Comparison of ENCODE assay signal across 8 cellular contexts in genomic region chr22:41237036-41237706, GRCh38.
DNase-seq lines count a peak whose midpoint lies in the region; TF ChIP-seq lines count a peak whose summit lies in the region.

No MANE protein-coding gene starts in this region.

- TF ChIP-seq POLR2A in erythroblast (IDR thresholded peaks at IDR 0.05; ENCODE audit: low read length), result no peak

- H2AFZ ChIP-seq in OCI-LY3 (ENCODE audit: low read depth, low read length), result peak overlapping the region; percentile 89
- peak overlapping the region; percentile 78 for H2AFZ ChIP-seq in parathyroid adenoma

- peak overlapping the region; percentile 60 for H3K9ac ChIP-seq in OCI-LY3 (ENCODE audit: low read length)
- no peak overlapping the region for H3K9ac ChIP-seq in parathyroid adenoma

- H3K4me1 ChIP-seq in OCI-LY3 (ENCODE audit: low read length) (peaks cover 9% of the 10 kb centered on the region; the same call in 1 of the 2 replicates), parathyroid adenoma (no peaks in the 10 kb centered on the region)

- TF ChIP-seq CTCF in OCI-LY3 (IDR thresholded peaks at IDR 0.05; ENCODE audit: low read depth, low read length) (no peak), epithelial cell of esophagus (IDR thresholded peaks at IDR 0.05; ENCODE audit: insufficient read depth, low read depth, low read length, missing control alignments) (no peak), parathyroid adenoma (IDR thresholded peaks at IDR 0.05) (no peak)

- H3K27me3 ChIP-seq in OCI-LY3 (ENCODE audit: low read depth, low read length), result no peaks in the 10 kb centered on the region
- no peaks in the 10 kb centered on the region for H3K27me3 ChIP-seq in parathyroid adenoma (ENCODE audit: control insufficient read depth, insufficient read depth, low read length)

- H3K79me2 ChIP-seq in OCI-LY3 (ENCODE audit: low read length) (no peaks in the 10 kb centered on the region), parathyroid adenoma (no peaks in the 10 kb centered on the region)

- H3K4me2 ChIP-seq in OCI-LY3 (ENCODE audit: low read length), result peak overlapping the region; percentile 94
- peak overlapping the region; percentile 44 for H3K4me2 ChIP-seq in parathyroid adenoma (ENCODE audit: low read length)

- H3K36me3 ChIP-seq in OCI-LY3 (replicated peaks; ENCODE audit: low read depth, low read length), result no peaks in the 10 kb centered on the region
- no peaks in the 10 kb centered on the region for H3K36me3 ChIP-seq in parathyroid adenoma (ENCODE audit: control insufficient read depth, insufficient read depth, low read length)

- H3K27ac ChIP-seq in OCI-LY3 (ENCODE audit: low read length) (no peak overlapping the region), parathyroid adenoma (no peak overlapping the region)

- no peaks in the 10 kb centered on the region for H3K9me3 ChIP-seq in OCI-LY3 (ENCODE audit: insufficient read depth, low read length)
- H3K9me3 ChIP-seq in parathyroid adenoma (ENCODE audit: control insufficient read depth, low read length), result no peaks in the 10 kb centered on the region

- H4K20me1 ChIP-seq in OCI-LY3 (ENCODE audit: insufficient read depth, low read length), result no peaks in the 10 kb centered on the region

- DNase-seq in DMS79 (lab: John Stamatoyannopoulos, UW), result peak; percentile 29
- DNase-seq in epithelial cell of esophagus (ENCODE audit: low read depth), result no peak
- DNase-seq in Kasumi-1 (lab: John Stamatoyannopoulos, UW), result no peak
- DNase-seq in stimulated activated CD4-positive, alpha-beta T cell treated with anti-CD3 and anti-CD28 coated beads, Interleukin-2, amount 100 ng/mL, for 24 hours, result no peak
- DNase-seq in erythroblast (lab: John Stamatoyannopoulos, UW), result no peak
- DNase-seq in NCI-H1930 (lab: John Stamatoyannopoulos, UW), result no peak

- H3K4me3 ChIP-seq in OCI-LY3 (ENCODE audit: low read length) (peak overlapping the region; percentile 81), epithelial cell of esophagus (ENCODE audit: low read length) (peak overlapping the region; percentile 16), parathyroid adenoma (ENCODE audit: low read depth, low read length) (no peak overlapping the region)
